In the genomic region with DNA sequence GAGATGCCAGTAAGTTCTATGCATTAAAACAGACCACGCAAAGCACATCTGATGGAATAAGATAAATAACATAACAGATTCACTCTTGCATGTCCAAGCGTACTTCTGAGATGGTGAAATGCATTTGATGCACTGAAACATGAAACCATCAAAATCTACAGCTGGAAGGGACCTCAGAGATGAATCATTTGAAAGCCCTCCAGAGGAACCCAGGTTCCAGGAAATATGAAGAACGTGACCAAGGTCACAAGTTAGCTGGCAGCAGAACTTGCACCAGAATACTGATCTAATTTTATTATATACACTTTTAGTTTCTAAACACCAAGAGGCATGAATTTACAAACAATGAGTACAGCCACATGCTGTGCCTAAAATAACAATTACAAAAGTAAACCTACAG, we compare ENCODE assay signal across 12 cellular contexts.
DNase-seq lines count a peak whose midpoint lies in the region; ATAC-seq and TF ChIP-seq lines count a peak whose summit lies in the region.
"Had no signal": no experiment of that assay in that cellular context is flagged by ENCODE, and none has a peak within 500 bp of the region (broad histone marks: within the 10 kb centered on the region; RNA-seq: fewer than 3 reads in every experiment).

No MANE protein-coding gene starts in this region.

- ATAC-seq in DND-41 (ENCODE audit: insufficient read depth, low read depth), result peak; percentile 81
- ATAC-seq: GM12878 had no signal

- H3K36me3 ChIP-seq in DND-41 (ENCODE audit: insufficient read depth, low read length), result no peaks in the 10 kb centered on the region

- peak overlapping the region; percentile 37 for H3K4me2 ChIP-seq in DND-41 (ENCODE audit: insufficient read depth, low read length)

- H3K27me3 ChIP-seq in DND-41 (ENCODE audit: insufficient read depth, low read length, poor library complexity), result no peaks in the 10 kb centered on the region

- TF ChIP-seq CTCF in DND-41 (IDR thresholded peaks at IDR 0.05; ENCODE audit: borderline replicate concordance, extremely low read depth, low read length, poor library complexity, severe bottlenecking) (no peak), astrocyte of the cerebellum (IDR thresholded peaks at IDR 0.05; ENCODE audit: low read depth, low read length, missing control alignments) (no peak), GM13976 (IDR thresholded peaks at IDR 0.05; ENCODE audit: borderline replicate concordance, control extremely low read depth, extremely low read depth, insufficient read depth, missing control alignments) (no peak)

- H4K20me1 ChIP-seq in DND-41 (ENCODE audit: insufficient read depth, low read length), result no peaks in the 10 kb centered on the region

- H3K9me3 ChIP-seq in DND-41 (ENCODE audit: insufficient read depth, low read length, severe bottlenecking), result peaks cover 3% of the 10 kb centered on the region

- H3K27ac ChIP-seq in DND-41 (ENCODE audit: low read length), result peak overlapping the region; percentile 77
- H3K27ac ChIP-seq: coronary artery had no signal

- peak overlapping the region; percentile 30; the same call in 1 of the 2 replicates for H3K9ac ChIP-seq in DND-41 (ENCODE audit: low read depth, low read length)

- H2AFZ ChIP-seq in DND-41 (ENCODE audit: low read depth, low read length), result peak overlapping the region; percentile 64

- peaks cover 37% of the 10 kb centered on the region for H3K4me1 ChIP-seq in DND-41 (ENCODE audit: insufficient read depth, low read length)

- DNase-seq in DND-41 (peak; percentile 42), MV-4-11 (lab: John Stamatoyannopoulos, UW) (peak; percentile 2), astrocyte of the cerebellum (ENCODE audit: low read depth) (peak; percentile 68), renal cortical epithelial cell (ENCODE audit: low read depth) (peak; percentile 63), GM13976 (ENCODE audit: low spot score) (no peak), hepatic stellate cell (ENCODE audit: low spot score) (no peak)
- no peak for DNase-seq in activated CD4-positive, alpha-beta T cell treated with anti-CD3 and anti-CD28 coated beads, Interleukin-2, amount 50 U/mL, for 4 hours
- DNase-seq: activated CD4-positive, alpha-beta memory T cell treated with anti-CD3 and anti-CD28 coated beads for 36 hours; activated naive CD4-positive, alpha-beta T cell treated with Interleukin-2 at 50 U/mL for 16 hours; islet precursor cell had no signal

- in situ Hi-C loops in astrocyte of the cerebellum (cut with HindIII; ENCODE audit: low sequenced_read_pairs) (no loop called here), GM13976 (cut with MboI; ENCODE audit: low sequenced_read_pairs, unreplicated experiment) (no loop called here)

- no peaks in the 10 kb centered on the region for H3K79me2 ChIP-seq in DND-41 (ENCODE audit: insufficient read depth, low read length)

- H3K4me3 ChIP-seq in DND-41 (ENCODE audit: low read depth in 1 of 2, low read length in 2 of 2), result 0 out of 4 replicates have a peak overlapping the region, but pooled peaks of 1 of the 2 experiments have one; percentile 8
- H3K4me3 ChIP-seq in astrocyte of the cerebellum (ENCODE audit: low read depth, low read length), result no peak overlapping the region
- H3K4me3 ChIP-seq: coronary artery, GM12878 had no signal

Comparison
In these comparisons a context has a peak if more than half of its experiments do, and no peak if none do; other contexts are left out.
1. DNase-seq: peak in DND-41 (single experiment), MV-4-11 (single experiment), astrocyte of the cerebellum (single experiment) and renal cortical epithelial cell (single experiment); none in GM13976 (single experiment), activated CD4-positive, alpha-beta T cell treated with anti-CD3 and anti-CD28 coated beads, Interleukin-2, amount 50 U/mL, for 4 hours (0 of 2) and hepatic stellate cell (single experiment).